ENCODE assay signal across 17 cellular contexts in genomic region chr19:53212703-53213320, GRCh38. TPM values are rescaled to one million over a fixed set of nuclear protein-coding genes. Genes with fewer than 3 reads are reported as not detected.
DNase-seq lines count a peak whose midpoint lies in the region; ATAC-seq and TF ChIP-seq lines count a peak whose summit lies in the region.
"Had no signal": no experiment of that assay in that cellular context is flagged by ENCODE, and none has a peak within 500 bp of the region (broad histone marks: within the 10 kb centered on the region; RNA-seq: fewer than 3 reads in every experiment).

No MANE protein-coding gene starts in this region.

- H3K27ac ChIP-seq in CD4-positive, CD25-positive, alpha-beta regulatory T cell (ENCODE audit: insufficient read depth, low read length, poor library complexity, severe bottlenecking), result no peak overlapping the region
- H3K27ac ChIP-seq in HCT116 (ENCODE audit: low read depth, low read length) (no peak overlapping the region), coronary artery (no peak overlapping the region), muscle layer of duodenum (ENCODE audit: low read length) (no peak overlapping the region), neuronal stem cell (replicated peaks; ENCODE audit: low read length) (no peak overlapping the region)
- H3K27ac ChIP-seq: C4-2B, GM23248 had no signal

- H3K18ac ChIP-seq in neuronal stem cell (ENCODE audit: low read length), result no peak overlapping the region

- H3K79me1 ChIP-seq in neuronal stem cell (ENCODE audit: low read depth, low read length), result no peaks in the 10 kb centered on the region

- H4K91ac ChIP-seq in neuronal stem cell (ENCODE audit: low read depth, low read length, poor library complexity), result no peak overlapping the region

- no peak for ATAC-seq in CD4-positive, CD25-positive, alpha-beta regulatory T cell (ENCODE audit: low read depth in 2 of 2)
- ATAC-seq in HCT116, result no peak
- ATAC-seq in WTC11, result no peak
- ATAC-seq: GM12878, HepG2 had no signal

- H3K27me3 ChIP-seq in CD4-positive, CD25-positive, alpha-beta regulatory T cell (ENCODE audit: control insufficient read depth, insufficient read depth, low read length), result no peaks in the 10 kb centered on the region
- H3K27me3 ChIP-seq in HCT116 (ENCODE audit: insufficient read depth, low read length), result no peaks in the 10 kb centered on the region
- H3K27me3 ChIP-seq in muscle layer of duodenum (ENCODE audit: low read depth, low read length), result no peaks in the 10 kb centered on the region
- H3K27me3 ChIP-seq in neuronal stem cell (ENCODE audit: control insufficient read depth in 3 of 3, insufficient read depth in 3 of 3, low read depth in 1 of 3, low read length in 3 of 3), result no peaks in the 10 kb centered on the region
- H3K27me3 ChIP-seq: BE2C had no signal

- TF ChIP-seq RAD21 in HCT116 (IDR thresholded peaks at IDR 0.05; ENCODE audit: low read depth), result no peak

- no peak overlapping the region for H3K9ac ChIP-seq in HCT116 (ENCODE audit: low read length)
- no peak overlapping the region for H3K9ac ChIP-seq in neuronal stem cell (ENCODE audit: low read depth, low read length, poor library complexity)
- H3K9ac ChIP-seq: GM23248 had no signal

- H2AK5ac ChIP-seq in neuronal stem cell (ENCODE audit: low read depth, low read length), result no peak overlapping the region

- intact Hi-C loops in HCT116 (cut with micrococcal nuclease), result no loop called here

- H3K36me3 Mint-ChIP-seq in CD4-positive, CD25-positive, alpha-beta regulatory T cell, result peaks cover 28% of the 10 kb centered on the region
- peaks cover 82% of the 10 kb centered on the region for H3K36me3 Mint-ChIP-seq in WTC11

- no peak for DNase-seq in CD4-positive, CD25-positive, alpha-beta regulatory T cell
- DNase-seq in HCT116 (ENCODE audit: low read depth, low spot score), result no peak
- no peak for DNase-seq in coronary artery (ENCODE audit: low spot score)
- DNase-seq in WTC11 (ENCODE audit: low spot score), result no peak
- no peak for DNase-seq in AML-193 (lab: John Stamatoyannopoulos, UW)
- no peak for DNase-seq in NCI-H2081 treated with DMSO at 0.1 percent for 48 hours (lab: John Stamatoyannopoulos, UW)
- no peak for DNase-seq in neuronal stem cell (ENCODE audit: low spot score)
- DNase-seq: 8988T, BE2C, DMS 273 treated with DMSO at 0.1 percent for 48 hours, GM23248, H7 had no signal

- TF ChIP-seq CTCF in HCT116 (IDR thresholded peaks at IDR 0.05 in 2 of 3, conservative IDR thresholded peaks at IDR 0.05 in 1 of 3; ENCODE audit: borderline replicate concordance in 1 of 3, insufficient read depth in 1 of 3, low read depth in 2 of 3, low read length in 2 of 3) (no peak), coronary artery (IDR thresholded peaks at IDR 0.05) (no peak), WTC11 (IDR thresholded peaks at IDR 0.05) (no peak)

- no peak overlapping the region for H3K23ac ChIP-seq in neuronal stem cell (ENCODE audit: low read depth, low read length, poor library complexity)

- H3K4ac ChIP-seq in neuronal stem cell (ENCODE audit: low read length), result no peak overlapping the region

- WGBS in neuronal stem cell (ENCODE audit: extremely low coverage in 2 of 2, insufficient read length in 2 of 2, insufficient replicate concordance in 1 of 2), 2 donors, result no CpG with 5 or more reads among the region's 2 CpGs

- peaks cover 24% of the 10 kb centered on the region for H3K36me3 ChIP-seq in CD4-positive, CD25-positive, alpha-beta regulatory T cell (ENCODE audit: control insufficient read depth, insufficient read depth, low read length)
- no peaks in the 10 kb centered on the region; a peak in 1 of 4 replicates for H3K36me3 ChIP-seq in HCT116 (ENCODE audit: control insufficient read depth in 1 of 2, insufficient read depth in 2 of 2, low read length in 2 of 2)
- H3K36me3 ChIP-seq in muscle layer of duodenum (ENCODE audit: control insufficient read depth in 1 of 2, insufficient read depth in 2 of 2, low read length in 2 of 2), result peaks cover 15 to 42% of the 10 kb centered on the region in 2 donors
- no peaks in the 10 kb centered on the region for H3K36me3 ChIP-seq in neuronal stem cell (replicated peaks in 1 of 2; ENCODE audit: control insufficient read depth in 2 of 2, insufficient read depth in 2 of 2, low read length in 2 of 2)
- H3K36me3 ChIP-seq: BE2C had no signal

- H3K27me3 Mint-ChIP-seq in CD4-positive, CD25-positive, alpha-beta regulatory T cell, result no peaks in the 10 kb centered on the region
- peaks cover 26% of the 10 kb centered on the region for H3K27me3 Mint-ChIP-seq in WTC11 (ENCODE audit: low read depth)

- no peaks in the 10 kb centered on the region for H4K20me1 ChIP-seq in HCT116 (ENCODE audit: insufficient read depth)

- no peak for TF ChIP-seq POLR2A in HCT116 (IDR thresholded peaks at IDR 0.05; ENCODE audit: borderline replicate concordance, extremely low read depth, insufficient read depth, insufficient read length)

- H2BK12ac ChIP-seq in neuronal stem cell (ENCODE audit: low read length), result no peak overlapping the region

- no peak overlapping the region for H3K27ac Mint-ChIP-seq in CD4-positive, CD25-positive, alpha-beta regulatory T cell
- no peak overlapping the region for H3K27ac Mint-ChIP-seq in WTC11

- no peaks in the 10 kb centered on the region for H3K9me2 ChIP-seq in HCT116 (ENCODE audit: insufficient read depth)

- POLR2A ChIA-PET in HCT116 (lab: Charles Lee), result no interaction called here
- POLR2A ChIA-PET in WTC11 (lab: Charles Lee), result no interaction called here

- peaks cover 0 to 90% (median 41%) of the 10 kb centered on the region in 7 donors for H3K9me3 Mint-ChIP-seq in CD4-positive, CD25-positive, alpha-beta regulatory T cell
- peaks cover 83% of the 10 kb centered on the region for H3K9me3 Mint-ChIP-seq in WTC11

- no peak overlapping the region for H2BK120ac ChIP-seq in neuronal stem cell (ENCODE audit: low read depth, low read length)

- no peak overlapping the region for H2BK15ac ChIP-seq in neuronal stem cell (ENCODE audit: low read length)

- H3K4me3 Mint-ChIP-seq in CD4-positive, CD25-positive, alpha-beta regulatory T cell, result no peak overlapping the region
- no peak overlapping the region for H3K4me3 Mint-ChIP-seq in WTC11

- BruUV-seq in HCT116 (replicated peaks; lab: Mats Ljungman, UMichigan), result no TSS peak

- no peak overlapping the region for H3K14ac ChIP-seq in neuronal stem cell (ENCODE audit: low read length)

- peaks cover 67 to 97% of the 10 kb centered on the region in 2 experiments for H3K9me3 ChIP-seq in CD4-positive, CD25-positive, alpha-beta regulatory T cell (ENCODE audit: control insufficient read depth in 2 of 2, low read length in 2 of 2)
- peaks cover 29 to 36% of the 10 kb centered on the region in 2 experiments; a peak in 2 of 4 replicates for H3K9me3 ChIP-seq in HCT116 (ENCODE audit: control insufficient read depth in 1 of 2, insufficient read depth in 1 of 2, low read depth in 1 of 2, low read length in 2 of 2)
- peaks cover 55 to 90% of the 10 kb centered on the region in 2 donors for H3K9me3 ChIP-seq in muscle layer of duodenum (ENCODE audit: control insufficient read depth in 1 of 2, low read length in 2 of 2)
- H3K9me3 ChIP-seq in neuronal stem cell (replicated peaks in 1 of 2; ENCODE audit: control insufficient read depth in 2 of 2, insufficient read depth in 1 of 2, low read depth in 1 of 2, low read length in 2 of 2), result peaks cover 17 to 71% of the 10 kb centered on the region in 2 donors
- H3K9me3 ChIP-seq: BE2C had no signal

- no peak overlapping the region for H4K8ac ChIP-seq in neuronal stem cell (ENCODE audit: low read depth, low read length)

- H3K4me1 ChIP-seq in CD4-positive, CD25-positive, alpha-beta regulatory T cell (ENCODE audit: control insufficient read depth, insufficient read depth, low read length, poor library complexity, severe bottlenecking), result no peaks in the 10 kb centered on the region
- H3K4me1 ChIP-seq in HCT116 (ENCODE audit: control insufficient read depth in 1 of 2, insufficient read depth in 2 of 2, low read length in 2 of 2) (no peaks in the 10 kb centered on the region), muscle layer of duodenum (ENCODE audit: control insufficient read depth in 1 of 2, insufficient read depth in 2 of 2, low read length in 2 of 2) (no peaks in the 10 kb centered on the region), neuronal stem cell (ENCODE audit: control insufficient read depth in 2 of 2, insufficient read depth in 1 of 2, low read depth in 1 of 2, low read length in 2 of 2) (no peaks in the 10 kb centered on the region)
- H3K4me1 ChIP-seq: BE2C had no signal

- no peaks in the 10 kb centered on the region for H3K79me2 ChIP-seq in HCT116 (ENCODE audit: insufficient read depth, low read length)

- CTCF ChIA-PET in HCT116 (lab: Charles Lee) (no interaction called here), WTC11 (lab: Charles Lee) (no interaction called here)

- H3K4me2 ChIP-seq in HCT116 (ENCODE audit: low read length), result no peak overlapping the region
- no peak overlapping the region for H3K4me2 ChIP-seq in neuronal stem cell (ENCODE audit: insufficient read depth, low read length, poor library complexity, severe bottlenecking)

- peak overlapping the region; percentile 1 for H3K4me3 ChIP-seq in CD4-positive, CD25-positive, alpha-beta regulatory T cell (ENCODE audit: low read depth, low read length)
- H3K4me3 ChIP-seq in HCT116 (replicated peaks in 1 of 2; ENCODE audit: low read depth in 1 of 2, low read length in 2 of 2) (no peak overlapping the region), coronary artery (peak overlapping the region; percentile 15), muscle layer of duodenum (ENCODE audit: low read depth in 1 of 2, low read length in 2 of 2) (peak overlapping the region; percentile 27 to 61), neuronal stem cell (ENCODE audit: low read length in 2 of 2) (no peak overlapping the region)
- H3K4me3 ChIP-seq: GM12878, GM23248 had no signal

- no peak overlapping the region for H2AFZ ChIP-seq in HCT116 (ENCODE audit: low read depth, low read length, poor library complexity, severe bottlenecking)
- no peak overlapping the region for H2AFZ ChIP-seq in neuronal stem cell (ENCODE audit: low read length)
- H2AFZ ChIP-seq: GM23248 had no signal

- H2BK5ac ChIP-seq in neuronal stem cell (ENCODE audit: low read length), result no peak overlapping the region

- no peaks in the 10 kb centered on the region for H3K4me1 Mint-ChIP-seq in CD4-positive, CD25-positive, alpha-beta regulatory T cell
- no peaks in the 10 kb centered on the region for H3K4me1 Mint-ChIP-seq in WTC11

- RAD21 ChIA-PET in HCT116 (lab: Charles Lee; ENCODE audit: low non-redundant PET in 1 of 2, low total read pairs in 2 of 2, uncharacterized antibody in 2 of 2, unreplicated experiment in 2 of 2), result no interaction called here

RNA-seq across cellular contexts. Expression of gene ZNF665, which starts 19.7 kb away (rescaled TPM):
- 1.9 TPM for total RNA-seq in CD4-positive, CD25-positive, alpha-beta regulatory T cell
- 10 to 100 TPM in 1 of 4 donors, 1 to 10 TPM in 3; 4.1 to 13.3 (median 8.8) TPM for polyA plus RNA-seq in CD4-positive, CD25-positive, alpha-beta regulatory T cell
- 0.44 TPM for total RNA-seq in HCT116 (2021; ENCODE audit: unreplicated experiment)
- polyA plus RNA-seq in HCT116 (2012), result 0.42 and 0.49 TPM in 2 replicates
- 5.3 to 7.5 TPM (median 5.7 TPM) in 3 replicates for total RNA-seq in WTC11 (2021)
- polyA plus RNA-seq in neuronal stem cell (2013, experiment 1 of 2), result 4.4 TPM
- 4.3 TPM for polyA plus RNA-seq in neuronal stem cell (2013, experiment 2 of 2)

RNA-seq across cellular contexts. Expression of gene ZNF677, which starts 41.9 kb away (rescaled TPM):
- 4.3 TPM for total RNA-seq in CD4-positive, CD25-positive, alpha-beta regulatory T cell
- polyA plus RNA-seq in CD4-positive, CD25-positive, alpha-beta regulatory T cell, result 10 to 100 TPM in 2 of 4 donors, 1 to 10 TPM in 1, under 1 TPM in 1; 0.38 to 24.9 (median 9.8) TPM
- 0.34 TPM for total RNA-seq in HCT116 (2021; ENCODE audit: unreplicated experiment)
- polyA plus RNA-seq in HCT116 (2012), result not detected in 2 replicates
- 56.9 to 60.1 TPM (median 58.8 TPM) in 3 replicates for total RNA-seq in WTC11 (2021)
- 36.9 TPM for polyA plus RNA-seq in neuronal stem cell (2013, experiment 1 of 2)
- polyA plus RNA-seq in neuronal stem cell (2013, experiment 2 of 2), result 38.9 TPM
- total RNA-seq: GM12878, HepG2 had no signal
- polyA plus RNA-seq: HepG2 had no signal

RNA-seq across cellular contexts. Expression of gene VN1R2, which starts 45.3 kb away (rescaled TPM):
- not detected for total RNA-seq in CD4-positive, CD25-positive, alpha-beta regulatory T cell
- not detected for polyA plus RNA-seq in CD4-positive, CD25-positive, alpha-beta regulatory T cell
- total RNA-seq in HCT116 (2021; ENCODE audit: unreplicated experiment) (not detected), WTC11 (2021) (not detected in 3 replicates)
- not detected in 2 replicates for polyA plus RNA-seq in HCT116 (2012)
- not detected for polyA plus RNA-seq in neuronal stem cell (2013, experiment 1 of 2)
- polyA plus RNA-seq in neuronal stem cell (2013, experiment 2 of 2), result 0.03 TPM
- total RNA-seq: Daoy, GM12878, GM23248, H7, HepG2 had no signal
- polyA plus RNA-seq: GM12878, GM23248, HepG2 had no signal

RNA-seq across cellular contexts. Expression of gene ZNF347, which starts 54.0 kb away (rescaled TPM):
- 3.2 TPM for total RNA-seq in CD4-positive, CD25-positive, alpha-beta regulatory T cell
- polyA plus RNA-seq in CD4-positive, CD25-positive, alpha-beta regulatory T cell, result 1 to 10 TPM; 3.7 to 8.8 (median 5.1) TPM
- total RNA-seq in HCT116 (2021; ENCODE audit: unreplicated experiment), result 0.17 TPM
- polyA plus RNA-seq in HCT116 (2012), result not detected in 2 replicates
- 10.9 to 11.3 TPM (median 11.0 TPM) in 3 replicates for total RNA-seq in WTC11 (2021)
- polyA plus RNA-seq in neuronal stem cell (2013, experiment 1 of 2), result 5.8 TPM
- 5.5 TPM for polyA plus RNA-seq in neuronal stem cell (2013, experiment 2 of 2)

RNA-seq across cellular contexts. Expression of gene VN1R4, which starts 54.7 kb away (rescaled TPM):
- total RNA-seq in CD4-positive, CD25-positive, alpha-beta regulatory T cell, result not detected
- not detected for polyA plus RNA-seq in CD4-positive, CD25-positive, alpha-beta regulatory T cell
- total RNA-seq in HCT116 (2021; ENCODE audit: unreplicated experiment) (not detected), WTC11 (2021) (not detected in 3 replicates)
- not detected in 2 replicates for polyA plus RNA-seq in HCT116 (2012)
- polyA plus RNA-seq in neuronal stem cell (2013, experiment 1 of 2), result not detected
- polyA plus RNA-seq in neuronal stem cell (2013, experiment 2 of 2), result not detected
- total RNA-seq: Daoy, GM12878, GM23248, H7, HepG2 had no signal
- polyA plus RNA-seq: GM12878, GM23248, HepG2 had no signal

Comparison
In these comparisons a context has a peak if more than half of its experiments do, and no peak if none do; other contexts are left out.
1. H3K4me3 ChIP-seq: peak in CD4-positive, CD25-positive, alpha-beta regulatory T cell (single experiment), coronary artery (single experiment) and muscle layer of duodenum (2 of 2); none in HCT116 (0 of 2) and neuronal stem cell (0 of 2).
2. RNA of gene ZNF677, which starts 41.9 kb away (total RNA-seq): 56.9 to 60.1 TPM in WTC11; 4.3 TPM in CD4-positive, CD25-positive, alpha-beta regulatory T cell (single experiment) and 0.34 TPM in HCT116 (single experiment); every median in the first group is over 10 times any median in the second.